9 cellular contexts compared by ENCODE assay signal in genomic region chr13:97226013-97226412, GRCh38. TPM values are rescaled to one million over a fixed set of nuclear protein-coding genes. Genes with fewer than 3 reads are reported as not detected.
DNase-seq lines count a peak whose midpoint lies in the region; ATAC-seq and TF ChIP-seq lines count a peak whose summit lies in the region.
"Had no signal": no experiment of that assay in that cellular context is flagged by ENCODE, and none has a peak within 500 bp of the region (broad histone marks: within the 10 kb centered on the region; RNA-seq: fewer than 3 reads in every experiment).

No MANE protein-coding gene starts in this region.

- H3K27me3 Mint-ChIP-seq in stimulated activated naive CD8-positive, alpha-beta T cell treated with anti-CD3 and anti-CD28 coated beads, Interleukin-15, Interleukin-2, amounts not matched to agents 100 ng/mL and 50 ng/mL, for 24 hours: no peaks in the 10 kb centered on the region
- H3K27me3 Mint-ChIP-seq in brain: no peaks in the 10 kb centered on the region

- no peak for DNase-seq in stimulated activated naive CD8-positive, alpha-beta T cell treated with anti-CD3 and anti-CD28 coated beads, Interleukin-15, Interleukin-2, amounts not matched to agents 100 U/mL and 50 U/mL, for 24 hours
- no peak for DNase-seq in DMS53 (lab: John Stamatoyannopoulos, UW)
- DNase-seq: NCI-H2227 treated with DMSO at 0.1 percent for 48 hours had no signal

- peaks cover 50% of the 10 kb centered on the region for H3K4me1 ChIP-seq in mucosa of stomach (ENCODE audit: control insufficient read depth, insufficient read depth, low read length)

- no peaks in the 10 kb centered on the region for H3K9me3 ChIP-seq in mucosa of stomach (ENCODE audit: control insufficient read depth, low read length)

- H3K4me3 Mint-ChIP-seq in stimulated activated naive CD8-positive, alpha-beta T cell treated with anti-CD3 and anti-CD28 coated beads, Interleukin-15, Interleukin-2, amounts not matched to agents 100 ng/mL and 50 ng/mL, for 24 hours: peak overlapping the region; percentile 89
- peak overlapping the region in 4 of 5 experiments; percentile 87 to 95 (median 91) for H3K4me3 Mint-ChIP-seq in brain

- H3K9me3 Mint-ChIP-seq in stimulated activated naive CD8-positive, alpha-beta T cell treated with anti-CD3 and anti-CD28 coated beads, Interleukin-15, Interleukin-2, amounts not matched to agents 100 ng/mL and 50 ng/mL, for 24 hours: no peaks in the 10 kb centered on the region
- peaks cover 0 to 3% (median 0%) of the 10 kb centered on the region in 5 experiments for H3K9me3 Mint-ChIP-seq in brain

- H3K4me3 ChIP-seq in mucosa of stomach (ENCODE audit: low read length): no peak overlapping the region

- H3K4me1 Mint-ChIP-seq in stimulated activated naive CD8-positive, alpha-beta T cell treated with anti-CD3 and anti-CD28 coated beads, Interleukin-15, Interleukin-2, amounts not matched to agents 100 ng/mL and 50 ng/mL, for 24 hours (ENCODE audit: low read depth): peaks cover 60% of the 10 kb centered on the region
- peaks cover 65% of the 10 kb centered on the region for H3K4me1 Mint-ChIP-seq in brain

- H3K36me3 ChIP-seq in mucosa of stomach (ENCODE audit: control insufficient read depth, insufficient read depth, low read length): no peaks in the 10 kb centered on the region

- H3K36me3 Mint-ChIP-seq in stimulated activated naive CD8-positive, alpha-beta T cell treated with anti-CD3 and anti-CD28 coated beads, Interleukin-15, Interleukin-2, amounts not matched to agents 100 ng/mL and 50 ng/mL, for 24 hours (ENCODE audit: low read depth): peaks cover 6% of the 10 kb centered on the region
- peaks cover 22% of the 10 kb centered on the region for H3K36me3 Mint-ChIP-seq in brain

- no peak for TF ChIP-seq CTCF in brain (conservative IDR thresholded peaks at IDR 0.05)

- peak overlapping the region; percentile 93 for H3K9ac ChIP-seq in mucosa of stomach (ENCODE audit: low read length)

- ATAC-seq in stimulated activated naive CD8-positive, alpha-beta T cell treated with anti-CD3 and anti-CD28 coated beads, Interleukin-15, Interleukin-2, amounts not matched to agents 100 U/mL and 50 U/mL, for 24 hours: no peak
- ATAC-seq in GM18909 (IDR thresholded peaks at IDR 0.05; ENCODE audit: poor library complexity, unreplicated experiment) (no peak), HG02642 (IDR thresholded peaks at IDR 0.05; ENCODE audit: poor library complexity, unreplicated experiment) (no peak), GM19452 (IDR thresholded peaks at IDR 0.05; ENCODE audit: unreplicated experiment) (no peak)

- H3K27ac Mint-ChIP-seq in stimulated activated naive CD8-positive, alpha-beta T cell treated with anti-CD3 and anti-CD28 coated beads, Interleukin-15, Interleukin-2, amounts not matched to agents 100 ng/mL and 50 ng/mL, for 24 hours: peak overlapping the region; percentile 89
- peak overlapping the region in 2 of 5 experiments; percentile 96 to 99 for H3K27ac Mint-ChIP-seq in brain

- no peaks in the 10 kb centered on the region for H3K27me3 ChIP-seq in mucosa of stomach (ENCODE audit: control insufficient read depth, insufficient read depth, low read length)

RNA-seq across cellular contexts. Expression of gene MBNL2, which starts 3.9 kb away (rescaled TPM):
- 11.7 TPM for polyA plus RNA-seq in brain (ENCODE audit: insufficient read depth, low read depth, low replicate concordance)
